In the genomic region with DNA sequence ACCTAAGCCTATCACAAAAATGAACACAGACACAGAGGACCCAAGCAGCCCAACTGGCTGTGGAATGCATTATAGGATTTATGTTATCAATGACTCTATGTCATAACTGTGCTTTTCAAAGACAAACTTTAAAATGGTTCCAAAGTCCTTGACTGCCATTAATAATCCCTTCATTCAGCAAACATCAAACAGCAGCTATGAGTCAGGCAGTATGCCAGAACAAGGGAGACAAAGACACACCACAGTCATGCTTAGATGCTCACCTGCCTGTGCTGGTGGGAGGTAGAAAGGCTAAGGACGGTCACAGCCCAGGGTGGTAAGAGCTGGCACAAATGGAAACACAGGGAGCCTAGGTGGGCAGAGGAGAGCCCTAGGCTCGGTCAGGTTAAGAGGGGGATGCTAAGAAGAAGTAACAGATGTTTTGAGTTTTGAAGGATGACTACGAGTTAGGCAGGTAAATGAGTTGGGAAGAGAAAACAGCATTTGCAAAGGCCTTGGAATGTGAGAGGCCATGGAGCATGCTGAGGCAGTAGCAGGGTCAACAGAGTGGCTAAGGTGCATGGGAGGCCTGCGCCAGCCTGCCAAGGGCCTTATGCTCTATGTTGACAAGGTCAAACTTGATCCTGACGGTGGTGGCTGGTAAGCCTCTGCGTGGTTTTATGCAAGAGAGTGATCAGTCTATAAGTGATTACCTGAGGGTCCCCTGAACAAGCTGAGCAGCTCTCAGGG, we compare ENCODE assay signal across 1 cellular context.
TF ChIP-seq lines count a peak whose summit lies in the region.

No MANE protein-coding gene starts in this region.

TF ChIP-seq in HepG2, 621 proteins besides CTCF, POLR2A, EP300 and RAD21 (continued from another document and continues in another):
- TF ChIP-seq XBP1 (CRISPR knock-in tag; IDR thresholded peaks at IDR 0.05) (no peak), NFIC (IDR thresholded peaks at IDR 0.05; ENCODE audit: low read length) (peak; percentile 33; the same call in 1 of the 2 replicates), ZNF460 (CRISPR knock-in tag; IDR thresholded peaks at IDR 0.05; ENCODE audit: borderline replicate concordance) (no peak), SIX4 (CRISPR knock-in tag; IDR thresholded peaks at IDR 0.05) (no peak), NPAS2 (CRISPR knock-in tag; IDR thresholded peaks at IDR 0.05; ENCODE audit: borderline replicate concordance) (no peak), ZNF207 (IDR thresholded peaks at IDR 0.05; ENCODE audit: borderline replicate concordance) (no peak), FOXK2 (IDR thresholded peaks at IDR 0.05) (no peak), GATA4 (IDR thresholded peaks at IDR 0.05; ENCODE audit: borderline replicate concordance, low read depth) (no peak), MAFK (conservative IDR thresholded peaks at IDR 0.05 in 1 of 2, IDR thresholded peaks at IDR 0.05 in 1 of 2; ENCODE audit: low read length in 2 of 2) (no peak; a peak in 1 of 4 replicates), MIER2 (CRISPR knock-in tag; IDR thresholded peaks at IDR 0.05) (no peak), ESRRA (CRISPR knock-in tag; IDR thresholded peaks at IDR 0.05; ENCODE audit: low read depth) (no peak), RFX5 (IDR thresholded peaks at IDR 0.05; ENCODE audit: low read depth, low read length) (no peak), SALL1 (CRISPR knock-in tag; IDR thresholded peaks at IDR 0.05) (peak; percentile 97), POLR2AphosphoS2 (IDR thresholded peaks at IDR 0.05; ENCODE audit: low read depth, low read length) (no peak), ZNF644 (CRISPR knock-in tag; IDR thresholded peaks at IDR 0.05; ENCODE audit: low read depth) (peak; percentile 54; the same call in 1 of the 2 replicates), CAMTA2 (CRISPR knock-in tag; IDR thresholded peaks at IDR 0.05; ENCODE audit: borderline replicate concordance) (no peak), ZNF282 (IDR thresholded peaks at IDR 0.05; ENCODE audit: partially characterized antibody) (no peak), SPEN (CRISPR knock-in tag; IDR thresholded peaks at IDR 0.05; ENCODE audit: low read depth) (no peak), NFYB (CRISPR knock-in tag; IDR thresholded peaks at IDR 0.05) (no peak)
- TF ChIP-seq, protein P1, sequence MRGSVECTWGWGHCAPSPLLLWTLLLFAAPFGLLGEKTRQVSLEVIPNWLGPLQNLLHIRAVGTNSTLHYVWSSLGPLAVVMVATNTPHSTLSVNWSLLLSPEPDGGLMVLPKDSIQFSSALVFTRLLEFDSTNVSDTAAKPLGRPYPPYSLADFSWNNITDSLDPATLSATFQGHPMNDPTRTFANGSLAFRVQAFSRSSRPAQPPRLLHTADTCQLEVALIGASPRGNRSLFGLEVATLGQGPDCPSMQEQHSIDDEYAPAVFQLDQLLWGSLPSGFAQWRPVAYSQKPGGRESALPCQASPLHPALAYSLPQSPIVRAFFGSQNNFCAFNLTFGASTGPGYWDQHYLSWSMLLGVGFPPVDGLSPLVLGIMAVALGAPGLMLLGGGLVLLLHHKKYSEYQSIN (CRISPR knock-in tag; IDR thresholded peaks at IDR 0.05; ENCODE audit: borderline replicate concordance), result no peak
- TF ChIP-seq, protein P2, sequence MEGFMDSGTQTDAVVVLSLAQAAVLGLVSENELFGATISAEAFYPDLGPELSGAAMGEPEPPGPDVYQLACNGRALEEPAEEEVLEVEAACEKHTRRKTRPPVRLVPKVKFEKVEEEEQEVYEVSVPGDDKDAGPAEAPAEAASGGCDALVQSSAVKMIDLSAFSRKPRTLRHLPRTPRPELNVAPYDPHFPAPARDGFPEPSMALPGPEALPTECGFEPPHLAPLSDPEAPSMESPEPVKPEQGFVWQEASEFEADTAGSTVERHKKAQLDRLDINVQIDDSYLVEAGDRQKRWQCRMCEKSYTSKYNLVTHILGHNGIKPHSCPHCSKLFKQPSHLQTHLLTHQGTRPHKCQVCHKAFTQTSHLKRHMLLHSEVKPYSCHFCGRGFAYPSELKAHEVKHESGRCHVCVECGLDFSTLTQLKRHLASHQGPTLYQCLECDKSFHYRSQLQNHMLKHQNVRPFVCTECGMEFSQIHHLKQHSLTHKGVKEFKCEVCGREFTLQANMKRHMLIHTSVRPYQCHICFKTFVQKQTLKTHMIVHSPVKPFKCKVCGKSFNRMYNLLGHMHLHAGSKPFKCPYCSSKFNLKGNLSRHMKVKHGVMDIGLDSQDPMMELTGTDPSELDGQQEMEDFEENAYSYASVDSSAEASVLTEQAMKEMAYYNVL (CRISPR knock-in tag; IDR thresholded peaks at IDR 0.05; ENCODE audit: borderline replicate concordance), result no peak
- TF ChIP-seq, protein P3, sequence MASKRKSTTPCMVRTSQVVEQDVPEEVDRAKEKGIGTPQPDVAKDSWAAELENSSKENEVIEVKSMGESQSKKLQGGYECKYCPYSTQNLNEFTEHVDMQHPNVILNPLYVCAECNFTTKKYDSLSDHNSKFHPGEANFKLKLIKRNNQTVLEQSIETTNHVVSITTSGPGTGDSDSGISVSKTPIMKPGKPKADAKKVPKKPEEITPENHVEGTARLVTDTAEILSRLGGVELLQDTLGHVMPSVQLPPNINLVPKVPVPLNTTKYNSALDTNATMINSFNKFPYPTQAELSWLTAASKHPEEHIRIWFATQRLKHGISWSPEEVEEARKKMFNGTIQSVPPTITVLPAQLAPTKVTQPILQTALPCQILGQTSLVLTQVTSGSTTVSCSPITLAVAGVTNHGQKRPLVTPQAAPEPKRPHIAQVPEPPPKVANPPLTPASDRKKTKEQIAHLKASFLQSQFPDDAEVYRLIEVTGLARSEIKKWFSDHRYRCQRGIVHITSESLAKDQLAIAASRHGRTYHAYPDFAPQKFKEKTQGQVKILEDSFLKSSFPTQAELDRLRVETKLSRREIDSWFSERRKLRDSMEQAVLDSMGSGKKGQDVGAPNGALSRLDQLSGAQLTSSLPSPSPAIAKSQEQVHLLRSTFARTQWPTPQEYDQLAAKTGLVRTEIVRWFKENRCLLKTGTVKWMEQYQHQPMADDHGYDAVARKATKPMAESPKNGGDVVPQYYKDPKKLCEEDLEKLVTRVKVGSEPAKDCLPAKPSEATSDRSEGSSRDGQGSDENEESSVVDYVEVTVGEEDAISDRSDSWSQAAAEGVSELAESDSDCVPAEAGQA (IDR thresholded peaks at IDR 0.05; ENCODE audit: low read depth), result no peak
- TF ChIP-seq, protein P3 (CRISPR knock-in tag; IDR thresholded peaks at IDR 0.05; ENCODE audit: borderline replicate concordance), result no peak
- TF ChIP-seq, protein P4, sequence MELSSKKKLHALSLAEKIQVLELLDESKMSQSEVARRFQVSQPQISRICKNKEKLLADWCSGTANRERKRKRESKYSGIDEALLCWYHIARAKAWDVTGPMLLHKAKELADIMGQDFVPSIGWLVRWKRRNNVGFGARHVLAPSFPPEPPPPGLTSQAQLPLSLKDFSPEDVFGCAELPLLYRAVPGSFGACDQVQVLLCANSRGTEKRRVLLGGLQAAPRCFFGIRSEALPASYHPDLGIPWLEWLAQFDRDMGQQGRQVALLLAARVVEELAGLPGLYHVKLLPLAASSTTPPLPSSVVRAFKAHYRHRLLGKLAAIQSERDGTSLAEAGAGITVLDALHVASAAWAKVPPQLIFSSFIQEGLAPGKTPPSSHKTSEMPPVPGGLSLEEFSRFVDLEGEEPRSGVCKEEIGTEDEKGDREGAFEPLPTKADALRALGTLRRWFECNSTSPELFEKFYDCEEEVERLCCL (CRISPR knock-in tag; IDR thresholded peaks at IDR 0.05; ENCODE audit: borderline replicate concordance), result no peak
- TF ChIP-seq, protein P5, sequence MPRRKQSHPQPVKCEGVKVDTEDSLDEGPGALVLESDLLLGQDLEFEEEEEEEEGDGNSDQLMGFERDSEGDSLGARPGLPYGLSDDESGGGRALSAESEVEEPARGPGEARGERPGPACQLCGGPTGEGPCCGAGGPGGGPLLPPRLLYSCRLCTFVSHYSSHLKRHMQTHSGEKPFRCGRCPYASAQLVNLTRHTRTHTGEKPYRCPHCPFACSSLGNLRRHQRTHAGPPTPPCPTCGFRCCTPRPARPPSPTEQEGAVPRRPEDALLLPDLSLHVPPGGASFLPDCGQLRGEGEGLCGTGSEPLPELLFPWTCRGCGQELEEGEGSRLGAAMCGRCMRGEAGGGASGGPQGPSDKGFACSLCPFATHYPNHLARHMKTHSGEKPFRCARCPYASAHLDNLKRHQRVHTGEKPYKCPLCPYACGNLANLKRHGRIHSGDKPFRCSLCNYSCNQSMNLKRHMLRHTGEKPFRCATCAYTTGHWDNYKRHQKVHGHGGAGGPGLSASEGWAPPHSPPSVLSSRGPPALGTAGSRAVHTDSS (CRISPR knock-in tag; conservative IDR thresholded peaks at IDR 0.05), result no peak
- TF ChIP-seq, protein P6, sequence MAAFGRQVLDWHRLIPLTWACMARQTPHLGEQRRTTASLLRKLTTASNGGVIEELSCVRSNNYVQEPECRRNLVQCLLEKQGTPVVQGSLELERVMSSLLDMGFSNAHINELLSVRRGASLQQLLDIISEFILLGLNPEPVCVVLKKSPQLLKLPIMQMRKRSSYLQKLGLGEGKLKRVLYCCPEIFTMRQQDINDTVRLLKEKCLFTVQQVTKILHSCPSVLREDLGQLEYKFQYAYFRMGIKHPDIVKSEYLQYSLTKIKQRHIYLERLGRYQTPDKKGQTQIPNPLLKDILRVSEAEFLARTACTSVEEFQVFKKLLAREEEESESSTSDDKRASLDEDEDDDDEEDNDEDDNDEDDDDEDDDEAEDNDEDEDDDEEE (CRISPR knock-in tag; IDR thresholded peaks at IDR 0.05), result no peak
- TF ChIP-seq, protein P7, sequence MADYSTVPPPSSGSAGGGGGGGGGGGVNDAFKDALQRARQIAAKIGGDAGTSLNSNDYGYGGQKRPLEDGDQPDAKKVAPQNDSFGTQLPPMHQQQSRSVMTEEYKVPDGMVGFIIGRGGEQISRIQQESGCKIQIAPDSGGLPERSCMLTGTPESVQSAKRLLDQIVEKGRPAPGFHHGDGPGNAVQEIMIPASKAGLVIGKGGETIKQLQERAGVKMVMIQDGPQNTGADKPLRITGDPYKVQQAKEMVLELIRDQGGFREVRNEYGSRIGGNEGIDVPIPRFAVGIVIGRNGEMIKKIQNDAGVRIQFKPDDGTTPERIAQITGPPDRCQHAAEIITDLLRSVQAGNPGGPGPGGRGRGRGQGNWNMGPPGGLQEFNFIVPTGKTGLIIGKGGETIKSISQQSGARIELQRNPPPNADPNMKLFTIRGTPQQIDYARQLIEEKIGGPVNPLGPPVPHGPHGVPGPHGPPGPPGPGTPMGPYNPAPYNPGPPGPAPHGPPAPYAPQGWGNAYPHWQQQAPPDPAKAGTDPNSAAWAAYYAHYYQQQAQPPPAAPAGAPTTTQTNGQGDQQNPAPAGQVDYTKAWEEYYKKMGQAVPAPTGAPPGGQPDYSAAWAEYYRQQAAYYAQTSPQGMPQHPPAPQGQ (CRISPR knock-in tag; IDR thresholded peaks at IDR 0.05; ENCODE audit: borderline replicate concordance), result no peak
- TF ChIP-seq, protein P8, sequence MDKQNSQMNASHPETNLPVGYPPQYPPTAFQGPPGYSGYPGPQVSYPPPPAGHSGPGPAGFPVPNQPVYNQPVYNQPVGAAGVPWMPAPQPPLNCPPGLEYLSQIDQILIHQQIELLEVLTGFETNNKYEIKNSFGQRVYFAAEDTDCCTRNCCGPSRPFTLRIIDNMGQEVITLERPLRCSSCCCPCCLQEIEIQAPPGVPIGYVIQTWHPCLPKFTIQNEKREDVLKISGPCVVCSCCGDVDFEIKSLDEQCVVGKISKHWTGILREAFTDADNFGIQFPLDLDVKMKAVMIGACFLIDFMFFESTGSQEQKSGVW (CRISPR knock-in tag; IDR thresholded peaks at IDR 0.05; ENCODE audit: borderline replicate concordance), result no peak
- TF ChIP-seq, protein P9, sequence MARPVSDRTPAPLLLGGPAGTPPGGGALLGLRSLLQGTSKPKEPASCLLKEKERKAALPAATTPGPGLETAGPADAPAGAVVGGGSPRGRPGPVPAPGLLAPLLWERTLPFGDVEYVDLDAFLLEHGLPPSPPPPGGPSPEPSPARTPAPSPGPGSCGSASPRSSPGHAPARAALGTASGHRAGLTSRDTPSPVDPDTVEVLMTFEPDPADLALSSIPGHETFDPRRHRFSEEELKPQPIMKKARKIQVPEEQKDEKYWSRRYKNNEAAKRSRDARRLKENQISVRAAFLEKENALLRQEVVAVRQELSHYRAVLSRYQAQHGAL (CRISPR knock-in tag; IDR thresholded peaks at IDR 0.05; ENCODE audit: not compliant biosample characterization), result no peak
- TF ChIP-seq, protein P10, sequence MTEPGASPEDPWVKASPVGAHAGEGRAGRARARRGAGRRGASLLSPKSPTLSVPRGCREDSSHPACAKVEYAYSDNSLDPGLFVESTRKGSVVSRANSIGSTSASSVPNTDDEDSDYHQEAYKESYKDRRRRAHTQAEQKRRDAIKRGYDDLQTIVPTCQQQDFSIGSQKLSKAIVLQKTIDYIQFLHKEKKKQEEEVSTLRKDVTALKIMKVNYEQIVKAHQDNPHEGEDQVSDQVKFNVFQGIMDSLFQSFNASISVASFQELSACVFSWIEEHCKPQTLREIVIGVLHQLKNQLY (CRISPR knock-in tag; IDR thresholded peaks at IDR 0.05), result no peak
- TF ChIP-seq, protein P11, sequence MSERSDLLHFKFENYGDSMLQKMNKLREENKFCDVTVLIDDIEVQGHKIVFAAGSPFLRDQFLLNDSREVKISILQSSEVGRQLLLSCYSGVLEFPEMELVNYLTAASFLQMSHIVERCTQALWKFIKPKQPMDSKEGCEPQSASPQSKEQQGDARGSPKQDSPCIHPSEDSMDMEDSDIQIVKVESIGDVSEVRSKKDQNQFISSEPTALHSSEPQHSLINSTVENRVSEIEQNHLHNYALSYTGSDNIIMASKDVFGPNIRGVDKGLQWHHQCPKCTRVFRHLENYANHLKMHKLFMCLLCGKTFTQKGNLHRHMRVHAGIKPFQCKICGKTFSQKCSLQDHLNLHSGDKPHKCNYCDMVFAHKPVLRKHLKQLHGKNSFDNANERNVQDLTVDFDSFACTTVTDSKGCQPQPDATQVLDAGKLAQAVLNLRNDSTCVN (CRISPR knock-in tag; IDR thresholded peaks at IDR 0.05; ENCODE audit: borderline replicate concordance), result no peak
- TF ChIP-seq, protein P12, sequence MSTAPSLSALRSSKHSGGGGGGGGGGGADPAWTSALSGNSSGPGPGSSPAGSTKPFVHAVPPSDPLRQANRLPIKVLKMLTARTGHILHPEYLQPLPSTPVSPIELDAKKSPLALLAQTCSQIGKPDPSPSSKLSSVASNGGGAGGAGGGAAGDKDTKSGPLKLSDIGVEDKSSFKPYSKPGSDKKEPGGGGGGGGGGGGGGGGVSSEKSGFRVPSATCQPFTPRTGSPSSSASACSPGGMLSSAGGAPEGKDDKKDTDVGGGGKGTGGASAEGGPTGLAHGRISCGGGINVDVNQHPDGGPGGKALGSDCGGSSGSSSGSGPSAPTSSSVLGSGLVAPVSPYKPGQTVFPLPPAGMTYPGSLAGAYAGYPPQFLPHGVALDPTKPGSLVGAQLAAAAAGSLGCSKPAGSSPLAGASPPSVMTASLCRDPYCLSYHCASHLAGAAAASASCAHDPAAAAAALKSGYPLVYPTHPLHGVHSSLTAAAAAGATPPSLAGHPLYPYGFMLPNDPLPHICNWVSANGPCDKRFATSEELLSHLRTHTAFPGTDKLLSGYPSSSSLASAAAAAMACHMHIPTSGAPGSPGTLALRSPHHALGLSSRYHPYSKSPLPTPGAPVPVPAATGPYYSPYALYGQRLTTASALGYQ (CRISPR knock-in tag; IDR thresholded peaks at IDR 0.05), result no peak
